ENCODE assay signal across 13 cellular contexts in genomic region chr10:7193369-7193768, GRCh38.
DNase-seq lines count a peak whose midpoint lies in the region; ATAC-seq and TF ChIP-seq lines count a peak whose summit lies in the region.
"Had no signal": no experiment of that assay in that cellular context is flagged by ENCODE, and none has a peak within 500 bp of the region (broad histone marks: within the 10 kb centered on the region; RNA-seq: fewer than 3 reads in every experiment).

No MANE protein-coding gene starts in this region.

- in situ Hi-C loops in GM13976 (cut with MboI; ENCODE audit: low sequenced_read_pairs, unreplicated experiment) = no loop called here

- peak overlapping the region in 4 of 7 donors; percentile 49 to 71 (median 58) for H3K27ac Mint-ChIP-seq in CD14-positive monocyte

- no peaks in the 10 kb centered on the region for H3K27me3 ChIP-seq in adrenal gland

- H3K36me3 Mint-ChIP-seq in CD14-positive monocyte = peaks cover 58 to 67% of the 10 kb centered on the region in 2 donors

- H3K9me3 ChIP-seq in adrenal gland (replicated peaks in 1 of 3) = peaks cover 0 to 6% (median 0%) of the 10 kb centered on the region in 3 donors

- DNase-seq in CD14-positive monocyte (ENCODE audit: low spot score) (no peak), GM13976 (ENCODE audit: low spot score) (no peak), mucosa of gallbladder (ENCODE audit: low spot score) (no peak), adrenal gland (no peak)
- peak; percentile 67 for DNase-seq in activated T-cell treated with anti-CD3 and anti-CD28 coated beads, Interleukin-2, amount 50 U/mL, for 48 hours
- DNase-seq in stimulated activated CD4-positive, alpha-beta T cell treated with anti-CD3 and anti-CD28 coated beads, Interleukin-12 subunit alpha, Interleukin-12 subunit beta, amount 100 ng/mL, for 48 hours (ENCODE audit: low read depth in 2 of 3, low spot score in 1 of 3) = peak; percentile 12 to 27 (median 19)
- DNase-seq: dermis blood vessel endothelial cell, Karpas-422, NCI-H2227 treated with DMSO at 0.1 percent for 48 hours, SHP77 had no signal

- H3K36me3 ChIP-seq in adrenal gland (replicated peaks in 1 of 2) = peaks cover 0 to 25% of the 10 kb centered on the region in 2 donors

- intact Hi-C loops in CD14-positive monocyte (cut with micrococcal nuclease) = loop anchor here in 1 of 2 donors (5.0 kb wide), 1 partner anchor 224 kb away; no protein-coding TSS in a partner anchor
- intact Hi-C loops in adrenal gland (cut with DNase I) = no loop called here

- no peak overlapping the region for H3K4me3 Mint-ChIP-seq in CD14-positive monocyte

- no peak overlapping the region for H3K4me3 ChIP-seq in adrenal gland
- H3K4me3 ChIP-seq: skin epidermis had no signal

- TF ChIP-seq CTCF in CD14-positive monocyte (IDR thresholded peaks at IDR 0.05) = no peak
- no peak for TF ChIP-seq CTCF in GM13976 (IDR thresholded peaks at IDR 0.05; ENCODE audit: borderline replicate concordance, control extremely low read depth, extremely low read depth, insufficient read depth, missing control alignments)
- no peak for TF ChIP-seq CTCF in adrenal gland (IDR thresholded peaks at IDR 0.05)

- 74 to 95% (median 92%) methylated on average over 6 to 7 of the region's 7 CpGs for WGBS in adrenal gland, 4 donors

- TF ChIP-seq POLR2A in adrenal gland (IDR thresholded peaks at IDR 0.05) = no peak

- no peak overlapping the region for H3K27ac ChIP-seq in adrenal gland

- peak; percentile 48 for ATAC-seq in HG03175 (IDR thresholded peaks at IDR 0.05; ENCODE audit: unreplicated experiment)
- no peak for ATAC-seq in GM18907 (IDR thresholded peaks at IDR 0.05; ENCODE audit: unreplicated experiment)

- H3K9me3 Mint-ChIP-seq in CD14-positive monocyte = peaks cover 0 to 12% (median 4%) of the 10 kb centered on the region in 7 donors

- no peaks in the 10 kb centered on the region for H3K27me3 Mint-ChIP-seq in CD14-positive monocyte (ENCODE audit: low read depth in 3 of 3)

- H3K4me1 Mint-ChIP-seq in CD14-positive monocyte = peaks cover 36% of the 10 kb centered on the region

- H3K4me1 ChIP-seq in adrenal gland (replicated peaks in 1 of 2) = no peaks in the 10 kb centered on the region

Comparison
In these comparisons a context has a peak if more than half of its experiments do, and no peak if none do; other contexts are left out.
1. DNase-seq: peak in activated T-cell treated with anti-CD3 and anti-CD28 coated beads, Interleukin-2, amount 50 U/mL, for 48 hours (2 of 2) and stimulated activated CD4-positive, alpha-beta T cell treated with anti-CD3 and anti-CD28 coated beads, Interleukin-12 subunit alpha, Interleukin-12 subunit beta, amount 100 ng/mL, for 48 hours (3 of 3); none in CD14-positive monocyte (single experiment), GM13976 (single experiment), mucosa of gallbladder (single experiment) and adrenal gland (0 of 7).